Comparison of ENCODE assay signal across 8 cellular contexts in genomic region chr1:59393211-59394180, GRCh38.
DNase-seq lines count a peak whose midpoint lies in the region; ATAC-seq and TF ChIP-seq lines count a peak whose summit lies in the region.

No MANE protein-coding gene starts in this region.

- intact Hi-C loops in upper lobe of right lung (cut with DNase I): no loop called here

- H3K27ac ChIP-seq in ectodermal cell (ENCODE audit: insufficient read depth, low read depth, low read length, poor library complexity, severe bottlenecking): peak overlapping the region; percentile 60
- peak overlapping the region; percentile 73 for H3K27ac ChIP-seq in mesenchymal stem cell (ENCODE audit: low read length, poor library complexity, severe bottlenecking)
- peak overlapping the region; percentile 62 for H3K27ac ChIP-seq in upper lobe of right lung

- DNase-seq in AG08396 (ENCODE audit: low spot score) (peak; percentile 38), NCI-H2171 treated with DMSO at 0.1 percent for 48 hours (lab: John Stamatoyannopoulos, UW) (peak; percentile 95), mesenchymal stem cell (peak; percentile 66), upper lobe of right lung (no peak), T-helper 2 cell (no peak)
- no peak for DNase-seq in activated T-cell treated with anti-CD3 and anti-CD28 coated beads, Interleukin-2, amount 50 U/mL, for 48 hours
- no peak for DNase-seq in activated naive CD4-positive, alpha-beta T cell treated with anti-CD3 and anti-CD28 coated beads, Interleukin-2, amount 50 U/mL, for 16 hours

- peaks cover 2% of the 10 kb centered on the region for H3K79me1 ChIP-seq in mesenchymal stem cell (replicated peaks; ENCODE audit: low read length, poor library complexity, severe bottlenecking)

- H2AK5ac ChIP-seq in mesenchymal stem cell (ENCODE audit: low read length, severe bottlenecking): no peak overlapping the region

- H2BK15ac ChIP-seq in mesenchymal stem cell (ENCODE audit: low read depth, poor library complexity, severe bottlenecking): no peak overlapping the region

- H4K8ac ChIP-seq in mesenchymal stem cell (ENCODE audit: low read length): no peak overlapping the region

- H3K4me3 ChIP-seq in ectodermal cell (ENCODE audit: insufficient read depth, low read depth, low read length): no peak overlapping the region
- peak overlapping the region in 1 of 2 experiments; percentile 44 for H3K4me3 ChIP-seq in mesenchymal stem cell (ENCODE audit: insufficient read depth in 1 of 2, low read depth in 1 of 2, low read length in 2 of 2)
- no peak overlapping the region for H3K4me3 ChIP-seq in upper lobe of right lung

- no peak overlapping the region for H2AFZ ChIP-seq in mesenchymal stem cell (ENCODE audit: low read depth, low read length)

- peaks cover 20% of the 10 kb centered on the region for H3K4me1 ChIP-seq in ectodermal cell (ENCODE audit: control insufficient read depth, insufficient read depth, low read length)
- peaks cover 3% of the 10 kb centered on the region for H3K4me1 ChIP-seq in mesenchymal stem cell (ENCODE audit: control insufficient read depth, insufficient read depth, low read depth, low read length)
- peaks cover 17% of the 10 kb centered on the region for H3K4me1 ChIP-seq in upper lobe of right lung

- H3K23ac ChIP-seq in mesenchymal stem cell (ENCODE audit: low read length in 2 of 2): no peak overlapping the region

- WGBS in ectodermal cell, 2 experiments: 56 to 58% methylated on average over 6 of the region's 7 CpGs
- 60% methylated on average over 4 of the region's 7 CpGs for WGBS in mesenchymal stem cell

- H3K27me3 ChIP-seq in ectodermal cell (ENCODE audit: control insufficient read depth, insufficient read depth, low read length, poor library complexity, severe bottlenecking): no peaks in the 10 kb centered on the region
- no peaks in the 10 kb centered on the region for H3K27me3 ChIP-seq in mesenchymal stem cell (ENCODE audit: control insufficient read depth in 1 of 2, insufficient read depth in 1 of 2, low read length in 2 of 2)
- no peaks in the 10 kb centered on the region for H3K27me3 ChIP-seq in upper lobe of right lung

- H3K18ac ChIP-seq in mesenchymal stem cell (ENCODE audit: low read depth in 1 of 2, low read length in 2 of 2): no peak overlapping the region

- no peak overlapping the region for H3K4ac ChIP-seq in mesenchymal stem cell (ENCODE audit: low read depth in 1 of 2, low read length in 2 of 2)

- ATAC-seq in upper lobe of right lung: peak; percentile 74

- H3K9ac ChIP-seq in mesenchymal stem cell (ENCODE audit: low read length): peak overlapping the region; percentile 83

- no peak for TF ChIP-seq CTCF in upper lobe of right lung (IDR thresholded peaks at IDR 0.05)

- H3K14ac ChIP-seq in mesenchymal stem cell (ENCODE audit: low read length in 2 of 2): no peak overlapping the region

- no peaks in the 10 kb centered on the region for H3K9me3 ChIP-seq in ectodermal cell (ENCODE audit: control insufficient read depth, low read length)
- no peaks in the 10 kb centered on the region for H3K9me3 ChIP-seq in mesenchymal stem cell (ENCODE audit: control insufficient read depth, low read length)
- H3K9me3 ChIP-seq in upper lobe of right lung: no peaks in the 10 kb centered on the region

- H2BK5ac ChIP-seq in mesenchymal stem cell (ENCODE audit: low read depth, low read length, poor library complexity, severe bottlenecking): no peak overlapping the region

- no peak overlapping the region for H2BK12ac ChIP-seq in mesenchymal stem cell (ENCODE audit: low read length in 2 of 2)

- no peak overlapping the region for H2BK120ac ChIP-seq in mesenchymal stem cell (ENCODE audit: low read depth, low read length)

- H3K36me3 ChIP-seq in ectodermal cell (ENCODE audit: control insufficient read depth, insufficient read depth, low read length): no peaks in the 10 kb centered on the region
- H3K36me3 ChIP-seq in mesenchymal stem cell (ENCODE audit: control insufficient read depth in 1 of 2, insufficient read depth in 2 of 2, low read depth in 1 of 2, low read length in 2 of 2): no peaks in the 10 kb centered on the region
- no peaks in the 10 kb centered on the region for H3K36me3 ChIP-seq in upper lobe of right lung

- no peak overlapping the region for H3K4me2 ChIP-seq in mesenchymal stem cell (ENCODE audit: low read length, poor library complexity, severe bottlenecking)

- H4K91ac ChIP-seq in mesenchymal stem cell (ENCODE audit: low read length): no peak overlapping the region

Comparison
In these comparisons a context has a peak if more than half of its experiments do, and no peak if none do; other contexts are left out.
1. DNase-seq: peak in AG08396 (single experiment), NCI-H2171 treated with DMSO at 0.1 percent for 48 hours (single experiment) and mesenchymal stem cell (single experiment); none in upper lobe of right lung (single experiment), T-helper 2 cell (0 of 5), activated T-cell treated with anti-CD3 and anti-CD28 coated beads, Interleukin-2, amount 50 U/mL, for 48 hours (0 of 2) and activated naive CD4-positive, alpha-beta T cell treated with anti-CD3 and anti-CD28 coated beads, Interleukin-2, amount 50 U/mL, for 16 hours (single experiment).
2. Peak in every context shown above with its lines, with median percentiles within 50 percentile points of each other: H3K27ac ChIP-seq.